ENCODE assay signal across 12 cellular contexts in genomic region chr15:98946301-98947255, GRCh38.
DNase-seq lines count a peak whose midpoint lies in the region; ATAC-seq, FAIRE-seq and TF ChIP-seq lines count a peak whose summit lies in the region.
"Had no signal": no experiment of that assay in that cellular context is flagged by ENCODE, and none has a peak within 500 bp of the region (broad histone marks: within the 10 kb centered on the region; RNA-seq: fewer than 3 reads in every experiment).

No MANE protein-coding gene starts in this region.

- no peaks in the 10 kb centered on the region for H3K36me3 ChIP-seq in right lobe of liver
- peaks cover 37 to 84% of the 10 kb centered on the region in 2 experiments for H3K36me3 ChIP-seq in HepG2 (replicated peaks in 1 of 2; ENCODE audit: control insufficient read depth in 1 of 2, insufficient read depth in 2 of 2, low read length in 2 of 2)

- H3K4me1 ChIP-seq in right lobe of liver (peaks cover 0 to 8% (median 0%) of the 10 kb centered on the region in 4 donors), HepG2 (ENCODE audit: insufficient read depth, low read length) (peaks cover 18% of the 10 kb centered on the region)
- H3K4me1 ChIP-seq: Peyer's patch had no signal

- TF ChIP-seq POLR2A in right lobe of liver (IDR thresholded peaks at IDR 0.05) (no peak), HepG2 (IDR thresholded peaks at IDR 0.05; ENCODE audit: insufficient read depth in 1 of 2, low read depth in 2 of 2, low read length in 2 of 2) (no peak)

- TF ChIP-seq CTCF in right lobe of liver (IDR thresholded peaks at IDR 0.05): no peak
- no peak for TF ChIP-seq CTCF in HepG2 (CRISPR knock-in tag; IDR thresholded peaks at IDR 0.05)

- TF ChIP-seq EP300 in HepG2 (IDR thresholded peaks at IDR 0.05; ENCODE audit: low read depth in 2 of 2, low read length in 2 of 2) (no peak), HepG2 (CRISPR knock-in tag; IDR thresholded peaks at IDR 0.05; ENCODE audit: borderline replicate concordance) (no peak)

- peak in 1 of 3 donors; percentile 54 for DNase-seq in right lobe of liver
- no peak for DNase-seq in HepG2 (ENCODE audit: low spot score)
- peak in 35 of 42 donors; percentile 19 to 81 (median 55) for DNase-seq in head of caudate nucleus
- peak in 39 of 56 donors; percentile 7 to 78 (median 38) for DNase-seq in nucleus accumbens (lab: John Stamatoyannopoulos, UW)
- no peak for DNase-seq in DMS79 (lab: John Stamatoyannopoulos, UW)
- no peak for DNase-seq in activated CD4-positive, CD25-positive, alpha-beta regulatory T cell (lab: John Stamatoyannopoulos, UW)
- DNase-seq: activated B cell treated with CpG ODN at 0.5 μM for 24 hours, GF-D8 had no signal

- no peak overlapping the region for H3K4me2 ChIP-seq in HepG2 (ENCODE audit: low read depth, low read length)

- no peaks in the 10 kb centered on the region for H3K79me2 ChIP-seq in HepG2 (ENCODE audit: insufficient read depth, low read length)

- WGBS in right lobe of liver (ENCODE audit: insufficient coverage, low coverage, low lambda C conversion rate, missing lambda C conversion rate): 60% methylated on average over 11 of the region's 15 CpGs
- WGBS in HepG2 (ENCODE audit: low lambda C conversion rate): 91% methylated on average over 15 of the region's 15 CpGs

- CTCF ChIA-PET in HepG2 (lab: Yijun Ruan, JAX; ENCODE audit: low intra/inter-chr PET ratio, low total read pairs): no interaction called here

- peak; percentile 62 to 70 (median 68) for ATAC-seq in right lobe of liver
- ATAC-seq in HepG2: no peak
- ATAC-seq in GM19395 (IDR thresholded peaks at IDR 0.05; ENCODE audit: unreplicated experiment): no peak
- ATAC-seq in HG02798 (IDR thresholded peaks at IDR 0.05; ENCODE audit: poor library complexity, unreplicated experiment): no peak
- ATAC-seq: K562 had no signal

- no peak overlapping the region for H2AFZ ChIP-seq in HepG2 (ENCODE audit: low read length)

- no peak for TF ChIP-seq RAD21 in HepG2 (CRISPR knock-in tag; IDR thresholded peaks at IDR 0.05)

- H3K27me3 ChIP-seq in right lobe of liver: no peaks in the 10 kb centered on the region
- no peaks in the 10 kb centered on the region for H3K27me3 ChIP-seq in HepG2 (ENCODE audit: control insufficient read depth in 1 of 2, insufficient read depth in 2 of 2, low read length in 2 of 2)
- H3K27me3 ChIP-seq: Peyer's patch had no signal

- no peak overlapping the region for H3K4me3 ChIP-seq in right lobe of liver
- no peak overlapping the region for H3K4me3 ChIP-seq in HepG2 (replicated peaks in 1 of 3; ENCODE audit: insufficient read depth in 1 of 3, low read depth in 2 of 3, low read length in 3 of 3)
- H3K4me3 ChIP-seq: K562, Peyer's patch had no signal

- POLR2A ChIA-PET in HepG2 (lab: Yijun Ruan, JAX): no interaction called here

- intact Hi-C loops in right lobe of liver (cut with DNase I): no loop called here
- intact Hi-C loops in HepG2 (cut with micrococcal nuclease; ENCODE audit: unreplicated experiment): no loop called here
- intact Hi-C loops in head of caudate nucleus (cut with DNase I): no loop called here

- H4K20me1 ChIP-seq in HepG2 (ENCODE audit: insufficient read depth, low read length): no peaks in the 10 kb centered on the region; the same call in 1 of the 2 replicates

- BruUV-seq in HepG2 (replicated peaks; lab: Mats Ljungman, UMichigan): no TSS peak

- H3K9ac ChIP-seq in HepG2 (ENCODE audit: insufficient read depth, low read depth, low read length): no peak overlapping the region

- FAIRE-seq in HepG2 (lab: Jason Lieb, UNC): no peak
- FAIRE-seq: K562 had no signal

- H3K27ac ChIP-seq in right lobe of liver (peak overlapping the region in 1 of 3 donors; percentile 22), HepG2 (ENCODE audit: extremely low read length, insufficient read depth, low read length) (no peak overlapping the region)

- in situ Hi-C loops in HepG2 (cut with HindIII; ENCODE audit: extremely low pct_ligation_motif_present, low pct_unique_long_range_greater_than_20kb): no loop called here

- H3K9me3 ChIP-seq in right lobe of liver (no peaks in the 10 kb centered on the region), HepG2 (ENCODE audit: low read length) (no peaks in the 10 kb centered on the region)
- H3K9me3 ChIP-seq: Peyer's patch had no signal

TF ChIP-seq in HepG2, 621 proteins besides CTCF, POLR2A, EP300 and RAD21:
- TF ChIP-seq GABPB1 (CRISPR knock-in tag; IDR thresholded peaks at IDR 0.05) (no peak), POLR2AphosphoS2 (IDR thresholded peaks at IDR 0.05; ENCODE audit: low read depth, low read length) (no peak), DPF2 (CRISPR knock-in tag; IDR thresholded peaks at IDR 0.05; ENCODE audit: borderline replicate concordance, low read depth) (no peak), ATF4 (CRISPR knock-in tag; IDR thresholded peaks at IDR 0.05) (no peak), ZNF563 (CRISPR knock-in tag; IDR thresholded peaks at IDR 0.05) (no peak), SMYD3 (CRISPR knock-in tag; IDR thresholded peaks at IDR 0.05) (no peak), ZNF18 (CRISPR knock-in tag; IDR thresholded peaks at IDR 0.05; ENCODE audit: insufficient replicate concordance) (no peak), ASH2L (IDR thresholded peaks at IDR 0.05; ENCODE audit: insufficient read length, low read depth, low read length) (no peak), GFI1 (CRISPR knock-in tag; IDR thresholded peaks at IDR 0.05; ENCODE audit: borderline replicate concordance) (no peak), IRF2 (CRISPR knock-in tag; IDR thresholded peaks at IDR 0.05) (no peak), ZSCAN31 (CRISPR knock-in tag; IDR thresholded peaks at IDR 0.05; ENCODE audit: low read depth) (no peak), ZNF552 (CRISPR knock-in tag; IDR thresholded peaks at IDR 0.05; ENCODE audit: borderline replicate concordance) (no peak), RBAK (CRISPR knock-in tag; IDR thresholded peaks at IDR 0.05) (no peak), ZBTB25 (CRISPR knock-in tag; IDR thresholded peaks at IDR 0.05) (no peak), NKX3-1 (CRISPR knock-in tag; IDR thresholded peaks at IDR 0.05) (no peak), NFE2L1 (CRISPR knock-in tag; IDR thresholded peaks at IDR 0.05; ENCODE audit: borderline replicate concordance) (no peak), XBP1 (CRISPR knock-in tag; IDR thresholded peaks at IDR 0.05) (no peak), GPN1 (CRISPR knock-in tag; IDR thresholded peaks at IDR 0.05; ENCODE audit: borderline replicate concordance) (no peak)

Comparison
In these comparisons a context has a peak if more than half of its experiments do, and no peak if none do; other contexts are left out.
1. ATAC-seq: peak in right lobe of liver (4 of 4); none in HepG2 (single experiment), GM19395 (single experiment) and HG02798 (single experiment).
2. DNase-seq: peak in head of caudate nucleus (35 of 42) and nucleus accumbens (39 of 56); none in HepG2 (single experiment), DMS79 (single experiment) and activated CD4-positive, CD25-positive, alpha-beta regulatory T cell (0 of 4).